Comparison of ENCODE assay signal across 15 cellular contexts in the genomic region with DNA sequence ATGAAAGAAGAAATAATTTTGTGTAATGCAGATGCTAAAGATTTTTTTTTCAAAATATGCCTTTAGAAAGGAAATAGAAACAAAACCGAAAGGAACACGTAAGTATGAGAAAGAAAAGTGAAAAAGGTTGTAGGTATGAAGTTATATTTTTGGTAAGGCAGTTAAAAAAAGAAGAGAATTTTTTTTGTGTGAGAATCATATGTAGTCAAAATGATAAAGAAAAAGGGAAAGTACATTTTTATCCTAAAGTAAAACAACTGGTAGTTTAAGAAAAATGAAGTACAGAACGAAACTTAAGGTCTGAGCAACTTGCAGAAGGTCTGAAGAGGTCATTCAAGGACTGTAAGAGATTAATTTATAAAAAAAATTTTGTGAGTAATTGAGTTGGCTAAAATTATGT.
DNase-seq lines count a peak whose midpoint lies in the region; ATAC-seq and FAIRE-seq lines count a peak whose summit lies in the region.
"Had no signal": no experiment of that assay in that cellular context is flagged by ENCODE, and none has a peak within 500 bp of the region (broad histone marks: within the 10 kb centered on the region; RNA-seq: fewer than 3 reads in every experiment).

No MANE protein-coding gene starts in this region.

- FAIRE-seq in A204.1 (lab: Jason Lieb, UNC), result peak; percentile 53
- FAIRE-seq: GM12892, kidney had no signal

- peak; percentile 92 for ATAC-seq in GM19035 (IDR thresholded peaks at IDR 0.05; ENCODE audit: unreplicated experiment)
- peak; percentile 97 for ATAC-seq in GM21737 (IDR thresholded peaks at IDR 0.05; ENCODE audit: unreplicated experiment)
- peak; percentile 93 for ATAC-seq in HG03097 (IDR thresholded peaks at IDR 0.05; ENCODE audit: low FRiP score, unreplicated experiment)
- ATAC-seq: effector memory CD8-positive, alpha-beta T cell had no signal

- DNase-seq in HPDE6-E6E7 (ENCODE audit: extremely low spot score), result no peak
- DNase-seq in DMS53 treated with DMSO at 0.1 percent for 48 hours (lab: John Stamatoyannopoulos, UW; ENCODE audit: unreplicated experiment), result no peak
- DNase-seq in activated naive CD4-positive, alpha-beta T cell treated with anti-CD3 and anti-CD28 coated beads, Interleukin-2, amount 50 U/mL, for 16 hours, result no peak
- no peak for DNase-seq in epidermal melanocyte (ENCODE audit: insufficient read length, low spot score)
- DNase-seq: aorta; effector memory CD8-positive, alpha-beta T cell; kidney; NCI-H69; SIG-M5; sigmoid colon had no signal
